In genomic region chr16:66918803-66919568, GRCh38 we compare ENCODE assay signal across 1 cellular context.
TF ChIP-seq lines count a peak whose summit lies in the region.

Gene CDH16 (minus strand): TSS chr16:66918885. CDS start chr16:66918065, 820 bp downstream.

TF ChIP-seq in HepG2, 621 proteins besides CTCF, POLR2A, EP300 and RAD21 (continued from another document and continues in another):
- 0 out of 2 replicates have a peak, but pooled peaks have one; percentile 7 for TF ChIP-seq ARID5B (CRISPR knock-in tag; IDR thresholded peaks at IDR 0.05)
- TF ChIP-seq HOXA9 (CRISPR knock-in tag; IDR thresholded peaks at IDR 0.05; ENCODE audit: borderline replicate concordance), result no peak
- TF ChIP-seq IRF9 (CRISPR knock-in tag; IDR thresholded peaks at IDR 0.05; ENCODE audit: borderline replicate concordance), result no peak
- no peak for TF ChIP-seq LRRFIP1 (CRISPR knock-in tag; conservative IDR thresholded peaks at IDR 0.05)
- no peak for TF ChIP-seq SRSF4 (IDR thresholded peaks at IDR 0.05; ENCODE audit: low read depth, low read length, poor library complexity, severe bottlenecking)
- peak; percentile 79; the same call in 1 of the 2 replicates for TF ChIP-seq FOXC1 (CRISPR knock-in tag; IDR thresholded peaks at IDR 0.05; ENCODE audit: borderline replicate concordance)
- no peak for TF ChIP-seq GABPA (IDR thresholded peaks at IDR 0.05; ENCODE audit: low read depth, low read length)
- TF ChIP-seq GABPA (CRISPR knock-in tag; IDR thresholded peaks at IDR 0.05; ENCODE audit: low read depth), result no peak
- TF ChIP-seq KDM2A (CRISPR knock-in tag; IDR thresholded peaks at IDR 0.05; ENCODE audit: borderline replicate concordance, low read depth), result peak; percentile 41; the same call in 1 of the 2 replicates
- no peak for TF ChIP-seq GTF3A (CRISPR knock-in tag; conservative IDR thresholded peaks at IDR 0.05)
- no peak for TF ChIP-seq HMG20A (CRISPR knock-in tag; IDR thresholded peaks at IDR 0.05; ENCODE audit: borderline replicate concordance)
- TF ChIP-seq ZNF790 (CRISPR knock-in tag; IDR thresholded peaks at IDR 0.05; ENCODE audit: borderline replicate concordance), result no peak
- TF ChIP-seq PHF20 (CRISPR knock-in tag; IDR thresholded peaks at IDR 0.05), result 0 out of 2 replicates have a peak, but pooled peaks have one; percentile 33
- 0 out of 4 replicates have a peak, but pooled peaks of 1 of the 2 experiments have one; percentile 26 for TF ChIP-seq KLF16 (CRISPR knock-in tag; IDR thresholded peaks at IDR 0.05)
- no peak for TF ChIP-seq ZNF605 (CRISPR knock-in tag; IDR thresholded peaks at IDR 0.05)
- TF ChIP-seq FOXK2 (IDR thresholded peaks at IDR 0.05), result no peak
- no peak for TF ChIP-seq GZF1 (CRISPR knock-in tag; IDR thresholded peaks at IDR 0.05)
- no peak for TF ChIP-seq JUND (CRISPR knock-in tag; IDR thresholded peaks at IDR 0.05)
- no peak for TF ChIP-seq ZNF720 (CRISPR knock-in tag; IDR thresholded peaks at IDR 0.05)
- no peak for TF ChIP-seq HOMEZ (CRISPR knock-in tag; IDR thresholded peaks at IDR 0.05; ENCODE audit: low read depth)
- TF ChIP-seq ZBTB37 (CRISPR knock-in tag; IDR thresholded peaks at IDR 0.05), result peak; percentile 11; the same call in 1 of the 2 replicates
- no peak for TF ChIP-seq NFE2 (CRISPR knock-in tag; IDR thresholded peaks at IDR 0.05)
- no peak for TF ChIP-seq ZUFSP (CRISPR knock-in tag; IDR thresholded peaks at IDR 0.05; ENCODE audit: borderline replicate concordance)
- TF ChIP-seq ZNF737 (CRISPR knock-in tag; IDR thresholded peaks at IDR 0.05; ENCODE audit: borderline replicate concordance), result no peak
- TF ChIP-seq ZNF709 (CRISPR knock-in tag; IDR thresholded peaks at IDR 0.05), result no peak
- no peak for TF ChIP-seq TERF1 (CRISPR knock-in tag; IDR thresholded peaks at IDR 0.05)
- TF ChIP-seq ZNF329 (CRISPR knock-in tag; IDR thresholded peaks at IDR 0.05; ENCODE audit: low read depth), result no peak
- no peak for TF ChIP-seq ZBTB39 (CRISPR knock-in tag; IDR thresholded peaks at IDR 0.05)
- 0 out of 2 replicates have a peak, but pooled peaks have one; percentile 49 for TF ChIP-seq ZNF333 (CRISPR knock-in tag; IDR thresholded peaks at IDR 0.05; ENCODE audit: borderline replicate concordance)
- TF ChIP-seq DBP (CRISPR knock-in tag; IDR thresholded peaks at IDR 0.05; ENCODE audit: not compliant biosample characterization), result no peak
- no peak for TF ChIP-seq GRHL1 (CRISPR knock-in tag; conservative IDR thresholded peaks at IDR 0.05)
- no peak for TF ChIP-seq ZFY (CRISPR knock-in tag; IDR thresholded peaks at IDR 0.05)
- no peak for TF ChIP-seq PBX2 (CRISPR knock-in tag; IDR thresholded peaks at IDR 0.05)
- TF ChIP-seq SRF (IDR thresholded peaks at IDR 0.05; ENCODE audit: low read depth, low read length), result no peak
- TF ChIP-seq TOPORS (CRISPR knock-in tag; IDR thresholded peaks at IDR 0.05), result no peak
- no peak for TF ChIP-seq SAP130 (CRISPR knock-in tag; IDR thresholded peaks at IDR 0.05; ENCODE audit: low read depth)
- TF ChIP-seq ZNF17 (CRISPR knock-in tag; IDR thresholded peaks at IDR 0.05), result no peak
- no peak for TF ChIP-seq PLSCR1 (CRISPR knock-in tag; IDR thresholded peaks at IDR 0.05; ENCODE audit: borderline replicate concordance)
